In genomic region chr5:170617519-170618218, GRCh38 we compare ENCODE assay signal across 31 cellular contexts.
DNase-seq lines count a peak whose midpoint lies in the region; ATAC-seq, FAIRE-seq and TF ChIP-seq lines count a peak whose summit lies in the region.
"Had no signal": no experiment of that assay in that cellular context is flagged by ENCODE, and none has a peak within 500 bp of the region (broad histone marks: within the 10 kb centered on the region; RNA-seq: fewer than 3 reads in every experiment).

No MANE protein-coding gene starts in this region.

- TF ChIP-seq EP300 in H1 (IDR thresholded peaks at IDR 0.05; ENCODE audit: borderline replicate concordance in 1 of 2, low read depth in 2 of 2, low read length in 2 of 2), result no peak

- H3K23me2 ChIP-seq in H1 (ENCODE audit: low read depth, low read length), result no peaks in the 10 kb centered on the region

- intact Hi-C loops in activated CD8-positive, alpha-beta T cell treated with anti-CD3 and anti-CD28 coated beads for 36 hours (cut with micrococcal nuclease), result loop anchor here (10.0 kb wide), 1 partner anchor 513 kb away; the partner anchor contains the start of gene FOXI1

- H3K56ac ChIP-seq in H1 (replicated peaks; ENCODE audit: insufficient read length, low read depth, low read length), result no peak overlapping the region

- H3K79me1 ChIP-seq in H1 (ENCODE audit: low read depth, low read length), result no peaks in the 10 kb centered on the region

- no peak for TF ChIP-seq POLR2A in H1 (IDR thresholded peaks at IDR 0.05; ENCODE audit: control extremely low read depth in 1 of 2, low read depth in 2 of 2, low read length in 2 of 2)

- H4K8ac ChIP-seq in H1 (ENCODE audit: extremely low read depth, insufficient read depth, low read length), result no peak overlapping the region

- DNase-seq in activated CD8-positive, alpha-beta T cell treated with anti-CD3 and anti-CD28 coated beads, Interleukin-2, amount 10 ng/mL, durations not matched to agents 7 days and 5 days, result no peak
- no peak for DNase-seq in activated CD8-positive, alpha-beta T cell treated with anti-CD3 and anti-CD28 coated beads for 36 hours
- DNase-seq in NCI-H748 (lab: John Stamatoyannopoulos, UW; ENCODE audit: unreplicated experiment), result peak; percentile 74
- no peak for DNase-seq in H1 (ENCODE audit: low read depth in 1 of 2, low spot score in 2 of 2)
- DNase-seq in D341Med (ENCODE audit: low spot score), result no peak
- no peak for DNase-seq in activated gamma-delta T cell (lab: John Stamatoyannopoulos, UW)
- no peak for DNase-seq in retina
- no peak for DNase-seq in C1 segment of cervical spinal cord (lab: John Stamatoyannopoulos, UW)
- DNase-seq: activated CD4-positive, alpha-beta T cell treated with anti-CD3 and anti-CD28 coated beads for 4 hours; activated CD8-positive, alpha-beta memory T cell treated with anti-CD3 and anti-CD28 coated beads for 24 hours; activated T-cell treated with anti-CD3 and anti-CD28 coated beads for 4 hours; anterior cingulate cortex; CD4-positive, alpha-beta memory T cell; DMS153; effector CD8-positive, alpha-beta T cell; Kasumi-1; MV-4-11; NCI-H187; NCI-H2171 treated with DMSO at 0.1 percent for 48 hours; NCI-H510A treated with DMSO at 0.1 percent for 48 hours; nephron progenitor cell; ovary; Right ventricle myocardium superior; stimulated activated naive B cell treated with anti-CD40 and anti-IgM and Interleukin-4, amounts not matched to agents 10 μg/mL and 1 μg/mL and 100 μg/mL, for 72 hours; upper lobe of left lung had no signal

- CTCF ChIA-PET in activated CD8-positive, alpha-beta T cell treated with anti-CD3 and anti-CD28 coated beads, Interleukin-2, amount 10 ng/mL, durations not matched to agents 7 days and 5 days (lab: Charles Lee), result no interaction called here
- CTCF ChIA-PET in activated CD8-positive, alpha-beta T cell treated with anti-CD3 and anti-CD28 coated beads for 36 hours (lab: Charles Lee), result interaction anchor here (0.8 kb wide), 1 partner anchor 196 kb away, joined by 3 read pairs; no protein-coding TSS in a partner anchor
- CTCF ChIA-PET in H1 (lab: Charles Lee; ENCODE audit: partially characterized antibody), result interaction anchor here (12.9 to 39.4 kb wide), 3 partner anchors 8 to 184 kb away, joined by 160 to 982 read pairs (median 982); no protein-coding TSS in a partner anchor

- H3K4me3 ChIP-seq in H1 (ENCODE audit: extremely low read depth in 1 of 4, insufficient read depth in 2 of 4, low read depth in 3 of 4, low read length in 4 of 4), result 0 out of 8 replicates have a peak overlapping the region, but pooled peaks of 1 of the 4 experiments have one; percentile 8
- H3K4me3 ChIP-seq: ovary, upper lobe of left lung had no signal

- peak overlapping the region in 1 of 2 experiments; percentile 3; a peak in 2 of 4 replicates for H3K4me2 ChIP-seq in H1 (ENCODE audit: insufficient read depth in 1 of 2, low read depth in 2 of 2, low read length in 2 of 2)

- no peaks in the 10 kb centered on the region for H3K9me3 Mint-ChIP-seq in activated CD8-positive, alpha-beta T cell treated with anti-CD3 and anti-CD28 coated beads, Interleukin-2, amount 10 ng/mL, durations not matched to agents 7 days and 5 days (ENCODE audit: insufficient read depth)
- H3K9me3 Mint-ChIP-seq in activated CD8-positive, alpha-beta T cell treated with anti-CD3 and anti-CD28 coated beads for 36 hours, result no peaks in the 10 kb centered on the region
- H3K9me3 Mint-ChIP-seq: activated naive CD4-positive, alpha-beta T cell treated with anti-CD3 and anti-CD28 coated beads, Interleukin-2, amount 50 U/mL, for 72 hours; activated T-helper 2 cell treated with anti-CD3 and anti-CD28 coated beads, Interferon-gamma antibody, Interleukin-2, Interleukin-4, amounts not matched to agents 10 μg/mL and 5 μg/mL and 100 μg/mL, durations not matched to agents 14 hours and 24 hours and 36 hours; CD4-positive, alpha-beta memory T cell; nephron progenitor cell; stimulated activated naive B cell treated with anti-CD40 and anti-IgM and Interleukin-4, amounts not matched to agents 10 μg/mL and 1 μg/mL and 100 μg/mL, for 72 hours had no signal

- H2BK20ac ChIP-seq in H1 (ENCODE audit: low read length), result no peak overlapping the region

- no peaks in the 10 kb centered on the region for H3K79me2 ChIP-seq in H1 (ENCODE audit: control insufficient read depth in 1 of 2, insufficient read depth in 2 of 2, low read length in 2 of 2)

- H3K18ac ChIP-seq in H1 (ENCODE audit: extremely low read depth, low read length), result no peak overlapping the region

- H2BK15ac ChIP-seq in H1 (ENCODE audit: low read length), result 0 out of 2 replicates have a peak overlapping the region, but pooled peaks have one; percentile 38

- no peaks in the 10 kb centered on the region for H3K36me3 ChIP-seq in H1 (ENCODE audit: control insufficient read depth in 2 of 4, insufficient read depth in 4 of 4, low read length in 3 of 4)
- H3K36me3 ChIP-seq: ovary, upper lobe of left lung had no signal

- no peaks in the 10 kb centered on the region for H3K36me3 Mint-ChIP-seq in activated CD8-positive, alpha-beta T cell treated with anti-CD3 and anti-CD28 coated beads, Interleukin-2, amount 10 ng/mL, durations not matched to agents 7 days and 5 days (ENCODE audit: low read depth)
- no peaks in the 10 kb centered on the region for H3K36me3 Mint-ChIP-seq in activated CD8-positive, alpha-beta T cell treated with anti-CD3 and anti-CD28 coated beads for 36 hours (ENCODE audit: low read depth)
- H3K36me3 Mint-ChIP-seq: activated naive CD4-positive, alpha-beta T cell treated with anti-CD3 and anti-CD28 coated beads, Interleukin-2, amount 50 U/mL, for 72 hours; CD4-positive, alpha-beta memory T cell; stimulated activated naive B cell treated with anti-CD40 and anti-IgM and Interleukin-4, amounts not matched to agents 10 μg/mL and 1 μg/mL and 100 μg/mL, for 72 hours had no signal

- TF ChIP-seq CTCF in activated CD8-positive, alpha-beta T cell treated with anti-CD3 and anti-CD28 coated beads for 36 hours (IDR thresholded peaks at IDR 0.05), result no peak
- TF ChIP-seq CTCF in H1 (IDR thresholded peaks at IDR 0.05; ENCODE audit: control extremely low read depth in 1 of 3, insufficient read depth in 1 of 3, low read depth in 1 of 3, low read length in 3 of 3), result no peak

- no peak overlapping the region for H3K27ac Mint-ChIP-seq in activated CD8-positive, alpha-beta T cell treated with anti-CD3 and anti-CD28 coated beads, Interleukin-2, amount 10 ng/mL, durations not matched to agents 7 days and 5 days
- H3K27ac Mint-ChIP-seq in activated CD8-positive, alpha-beta T cell treated with anti-CD3 and anti-CD28 coated beads for 36 hours, result no peak overlapping the region
- H3K27ac Mint-ChIP-seq: activated naive CD4-positive, alpha-beta T cell treated with anti-CD3 and anti-CD28 coated beads, Interleukin-2, amount 50 U/mL, for 72 hours; activated T-helper 2 cell treated with anti-CD3 and anti-CD28 coated beads, Interferon-gamma antibody, Interleukin-2, Interleukin-4, amounts not matched to agents 10 μg/mL and 5 μg/mL and 100 μg/mL, durations not matched to agents 14 hours and 24 hours and 36 hours; CD4-positive, alpha-beta memory T cell; nephron progenitor cell; stimulated activated naive B cell treated with anti-CD40 and anti-IgM and Interleukin-4, amounts not matched to agents 10 μg/mL and 1 μg/mL and 100 μg/mL, for 72 hours had no signal

- peaks cover 5% of the 10 kb centered on the region for H3K27me3 Mint-ChIP-seq in activated CD8-positive, alpha-beta T cell treated with anti-CD3 and anti-CD28 coated beads, Interleukin-2, amount 10 ng/mL, durations not matched to agents 7 days and 5 days (ENCODE audit: low read depth)
- peaks cover 3% of the 10 kb centered on the region for H3K27me3 Mint-ChIP-seq in activated CD8-positive, alpha-beta T cell treated with anti-CD3 and anti-CD28 coated beads for 36 hours

- no peak for ATAC-seq in activated CD8-positive, alpha-beta T cell treated with anti-CD3 and anti-CD28 coated beads, Interleukin-2, amount 10 ng/mL, durations not matched to agents 7 days and 5 days
- ATAC-seq in activated CD8-positive, alpha-beta T cell treated with anti-CD3 and anti-CD28 coated beads for 36 hours, result no peak
- ATAC-seq: activated naive CD4-positive, alpha-beta T cell treated with anti-CD3 and anti-CD28 coated beads, Interleukin-2, amount 50 U/mL, for 72 hours; left lobe of liver; Panc1; stimulated activated naive B cell treated with anti-CD40 and anti-IgM and Interleukin-4, amounts not matched to agents 10 μg/mL and 1 μg/mL and 100 μg/mL, for 72 hours had no signal

- H3K4me1 Mint-ChIP-seq in activated CD8-positive, alpha-beta T cell treated with anti-CD3 and anti-CD28 coated beads, Interleukin-2, amount 10 ng/mL, durations not matched to agents 7 days and 5 days (ENCODE audit: low read depth), result peaks cover 6% of the 10 kb centered on the region
- H3K4me1 Mint-ChIP-seq in activated CD8-positive, alpha-beta T cell treated with anti-CD3 and anti-CD28 coated beads for 36 hours (ENCODE audit: low read depth), result no peaks in the 10 kb centered on the region
- H3K4me1 Mint-ChIP-seq: CD4-positive, alpha-beta memory T cell had no signal

- no peak overlapping the region for H2AK5ac ChIP-seq in H1 (ENCODE audit: low read depth, low read length)

- no peak overlapping the region for H3K14ac ChIP-seq in H1 (ENCODE audit: insufficient read length)

- no peak overlapping the region for H3K27ac ChIP-seq in H1 (ENCODE audit: low read depth, low read length)
- H3K27ac ChIP-seq: ovary, upper lobe of left lung had no signal

- H3K27me3 ChIP-seq in H1 (replicated peaks in 1 of 4; ENCODE audit: control insufficient read depth in 3 of 4, extremely low read depth in 1 of 4, insufficient read depth in 3 of 4, low read length in 3 of 4), result no peaks in the 10 kb centered on the region; a peak in 1 of 7 replicates
- H3K27me3 ChIP-seq: ovary, upper lobe of left lung had no signal

- H2AFZ ChIP-seq in H1 (ENCODE audit: low read length), result no peak overlapping the region

- no peak overlapping the region for H2BK5ac ChIP-seq in H1 (ENCODE audit: low read depth, low read length)

- no peaks in the 10 kb centered on the region for H3K9me3 ChIP-seq in H1 (ENCODE audit: insufficient read depth in 2 of 2, low read depth in 1 of 2, low read length in 1 of 2)
- H3K9me3 ChIP-seq: ovary, upper lobe of left lung had no signal

- 0 out of 2 replicates have a peak overlapping the region, but pooled peaks have one; percentile 2 for H2BK12ac ChIP-seq in H1 (ENCODE audit: low read depth, low read length)

- no peak overlapping the region for H4K91ac ChIP-seq in H1 (replicated peaks; ENCODE audit: insufficient read length, low read length)

- peaks cover 10 to 25% (median 19%) of the 10 kb centered on the region in 4 experiments for H3K4me1 ChIP-seq in H1 (replicated peaks in 1 of 4; ENCODE audit: control insufficient read depth in 3 of 4, insufficient read depth in 4 of 4, low read length in 3 of 4)

- POLR2A ChIA-PET in activated CD8-positive, alpha-beta T cell treated with anti-CD3 and anti-CD28 coated beads, Interleukin-2, amount 10 ng/mL, durations not matched to agents 7 days and 5 days (lab: Charles Lee), result no interaction called here
- POLR2A ChIA-PET in activated CD8-positive, alpha-beta T cell treated with anti-CD3 and anti-CD28 coated beads for 36 hours (lab: Charles Lee), result no interaction called here
- POLR2A ChIA-PET in H1 (lab: Charles Lee; ENCODE audit: partially characterized antibody), result interaction anchor here (1.2 to 1.6 kb wide), 2 partner anchors 11 to 15 kb away, joined by 4 read pairs; no protein-coding TSS in a partner anchor

- H4K20me1 ChIP-seq in H1 (replicated peaks in 1 of 2; ENCODE audit: control insufficient read depth in 1 of 2, insufficient read depth in 2 of 2, low read length in 2 of 2), result no peaks in the 10 kb centered on the region

- 67% methylated on average over 6 of the region's 6 CpGs; no CpG with 5 or more reads in 1 of the 2 experiments for WGBS in H1 (ENCODE audit: extremely low coverage in 1 of 2, insufficient coverage in 1 of 2, insufficient read length in 1 of 2, insufficient replicate concordance in 2 of 2, low coverage in 1 of 2, low lambda C conversion rate in 2 of 2, missing lambda C conversion rate in 1 of 2), 2 experiments

- no peak overlapping the region for H2BK120ac ChIP-seq in H1 (replicated peaks; ENCODE audit: low read depth, low read length)

- peak overlapping the region; percentile 13 for H3K4me3 Mint-ChIP-seq in activated CD8-positive, alpha-beta T cell treated with anti-CD3 and anti-CD28 coated beads, Interleukin-2, amount 10 ng/mL, durations not matched to agents 7 days and 5 days
- H3K4me3 Mint-ChIP-seq in activated CD8-positive, alpha-beta T cell treated with anti-CD3 and anti-CD28 coated beads for 36 hours, result no peak overlapping the region
- H3K4me3 Mint-ChIP-seq: CD4-positive, alpha-beta memory T cell; nephron progenitor cell; stimulated activated naive B cell treated with anti-CD40 and anti-IgM and Interleukin-4, amounts not matched to agents 10 μg/mL and 1 μg/mL and 100 μg/mL, for 72 hours had no signal

- TF ChIP-seq RAD21 in H1 (IDR thresholded peaks at IDR 0.05 in 1 of 2, conservative IDR thresholded peaks at IDR 0.05 in 1 of 2; ENCODE audit: low read depth in 2 of 2, low read length in 2 of 2), result no peak

- H3K9ac ChIP-seq in H1 (replicated peaks in 1 of 4; ENCODE audit: extremely low read depth in 1 of 4, low read depth in 3 of 4, low read length in 3 of 4), result no peak overlapping the region

- peak; percentile 45 for FAIRE-seq in H1 (lab: Jason Lieb, UNC)
- FAIRE-seq: colon, GM12892 had no signal

- H4K5ac ChIP-seq in H1 (ENCODE audit: insufficient read length, low read depth, low read length), result no peak overlapping the region

- no peak overlapping the region for H3K4ac ChIP-seq in H1 (replicated peaks; ENCODE audit: insufficient read length, low read depth, low read length)

- H3K23ac ChIP-seq in H1 (ENCODE audit: insufficient read length), result no peak overlapping the region
